ENCODE assay signal across 23 cellular contexts in genomic region chr12:111193511-111193910, GRCh38.
DNase-seq lines count a peak whose midpoint lies in the region; ATAC-seq, FAIRE-seq and TF ChIP-seq lines count a peak whose summit lies in the region.
"Had no signal": no experiment of that assay in that cellular context is flagged by ENCODE, and none has a peak within 500 bp of the region (broad histone marks: within the 10 kb centered on the region; RNA-seq: fewer than 3 reads in every experiment).

No MANE protein-coding gene starts in this region.

- no peak for TF ChIP-seq POLR2A in GM12892 (IDR thresholded peaks at IDR 0.05; ENCODE audit: low read depth, low read length)

- no peak overlapping the region for H3K4me3 Mint-ChIP-seq in GM23338
- H3K4me3 Mint-ChIP-seq: CD4-positive, alpha-beta memory T cell; H9 had no signal

- H4K20me1 ChIP-seq in GM23338 (replicated peaks; ENCODE audit: insufficient read depth): no peaks in the 10 kb centered on the region; the same call in 1 of the 2 replicates

- no peak overlapping the region for H2AFZ ChIP-seq in GM23338

- H3K9me3 Mint-ChIP-seq in GM23338: no peaks in the 10 kb centered on the region
- H3K9me3 Mint-ChIP-seq: CD4-positive, alpha-beta memory T cell; H9 had no signal

- H3K9me2 ChIP-seq in GM23338 (ENCODE audit: insufficient read depth): no peaks in the 10 kb centered on the region

- H3K27ac Mint-ChIP-seq in GM23338: no peak overlapping the region
- H3K27ac Mint-ChIP-seq: CD4-positive, alpha-beta memory T cell had no signal

- no peak overlapping the region for H3K27ac ChIP-seq in GM23338 (ENCODE audit: low read depth)
- H3K27ac ChIP-seq: A549 had no signal

- ATAC-seq in GM23338: peak; percentile 32; the same call in 2 of the 3 replicates
- ATAC-seq in Right ventricle myocardium inferior: no peak
- ATAC-seq: A549, GM12878, HCT116 had no signal

- H3K36me3 ChIP-seq in GM23338 (ENCODE audit: insufficient read depth): no peaks in the 10 kb centered on the region

- intact Hi-C loops in Right ventricle myocardium inferior (cut with DNase I): no loop called here

- H3K27me3 Mint-ChIP-seq in GM23338 (ENCODE audit: insufficient read depth, low read depth, poor library complexity): peaks cover 5% of the 10 kb centered on the region

- DNase-seq in GM23338 (ENCODE audit: low spot score) (no peak), frontal cortex (ENCODE audit: low spot score in 2 of 2) (peak; percentile 28 to 42), pons (ENCODE audit: low spot score) (peak; percentile 34), inferior parietal cortex (ENCODE audit: extremely low spot score) (no peak), Right ventricle myocardium inferior (ENCODE audit: missing footprints) (no peak), GM12892 (ENCODE audit: insufficient read length) (no peak), D341Med (ENCODE audit: low spot score) (no peak)
- DNase-seq: 8988T; ACHN; AML-193; CD4-positive, alpha-beta memory T cell; COR-L47; DMS 273 treated with DMSO at 0.1 percent for 48 hours; DMS79; EL; GDM1; GOT3; H9 had no signal

- no peaks in the 10 kb centered on the region for H3K79me2 ChIP-seq in GM23338 (replicated peaks; ENCODE audit: insufficient read depth)

- no peaks in the 10 kb centered on the region for H3K27me3 ChIP-seq in GM23338 (ENCODE audit: insufficient read depth)

- H3K4me2 ChIP-seq in GM23338: peak overlapping the region; percentile 55; the same call in 1 of the 2 replicates
- H3K4me2 ChIP-seq: A549 had no signal

- FAIRE-seq in frontal cortex (lab: Jason Lieb, UNC) (no peak), GM12892 (lab: Jason Lieb, UNC) (no peak)
- FAIRE-seq: A549, D721Med, GM12878, GM18507 had no signal

- no peaks in the 10 kb centered on the region for H3K36me3 Mint-ChIP-seq in GM23338 (ENCODE audit: low read depth)
- H3K36me3 Mint-ChIP-seq: CD4-positive, alpha-beta memory T cell had no signal

- no peaks in the 10 kb centered on the region for H3F3A ChIP-seq in GM23338 (replicated peaks; ENCODE audit: low read depth)

- peaks cover 22% of the 10 kb centered on the region for H3K4me1 ChIP-seq in GM23338 (ENCODE audit: insufficient read depth)
- H3K4me1 ChIP-seq: A549 had no signal

- no peak overlapping the region for H3K4me3 ChIP-seq in GM23338
- H3K4me3 ChIP-seq: A549, GM12878 had no signal

- TF ChIP-seq CTCF in GM23338 (conservative IDR thresholded peaks at IDR 0.05; ENCODE audit: low read depth in 2 of 2): no peak

- H3K4me1 Mint-ChIP-seq in GM23338: peaks cover 32% of the 10 kb centered on the region
- H3K4me1 Mint-ChIP-seq: CD4-positive, alpha-beta memory T cell had no signal

TF ChIP-seq in GM23338, 12 proteins besides CTCF, POLR2A, EP300 and RAD21 (continues in another document):
- TF ChIP-seq STAT1 (IDR thresholded peaks at IDR 0.05; ENCODE audit: unreplicated experiment) (no peak), ZNF331 (CRISPR knock-in tag; IDR thresholded peaks at IDR 0.05; ENCODE audit: low read depth) (no peak), POLR2AphosphoS5 (IDR thresholded peaks at IDR 0.05; ENCODE audit: low read depth) (no peak), NANOG (IDR thresholded peaks at IDR 0.05; ENCODE audit: borderline replicate concordance) (no peak), CREB1 (CRISPR knock-in tag; IDR thresholded peaks at IDR 0.05; ENCODE audit: low read depth) (no peak), EZH2 (IDR thresholded peaks at IDR 0.05; ENCODE audit: low read depth, unreplicated experiment) (no peak), ZNF114 (CRISPR knock-in tag; IDR thresholded peaks at IDR 0.05) (no peak), JUNB (IDR thresholded peaks at IDR 0.05; ENCODE audit: unreplicated experiment) (no peak), REST (IDR thresholded peaks at IDR 0.05; ENCODE audit: unreplicated experiment) (no peak), EZH2phosphoT487 (IDR thresholded peaks at IDR 0.05; ENCODE audit: unreplicated experiment) (no peak), ZNF462 (CRISPR knock-in tag; IDR thresholded peaks at IDR 0.05) (no peak)

Comparison
In these comparisons a context has a peak if more than half of its experiments do, and no peak if none do; other contexts are left out.
1. DNase-seq: peak in frontal cortex (2 of 2) and pons (single experiment); none in GM23338 (single experiment), inferior parietal cortex (single experiment), Right ventricle myocardium inferior (single experiment), GM12892 (single experiment) and D341Med (single experiment).